Comparison of ENCODE assay signal across 11 cellular contexts in genomic region chr7:77200542-77200941, GRCh38. TPM values are rescaled to one million over a fixed set of nuclear protein-coding genes. Genes with fewer than 3 reads are reported as not detected.
DNase-seq lines count a peak whose midpoint lies in the region; ATAC-seq and TF ChIP-seq lines count a peak whose summit lies in the region.
"Had no signal": no experiment of that assay in that cellular context is flagged by ENCODE, and none has a peak within 500 bp of the region (broad histone marks: within the 10 kb centered on the region; RNA-seq: fewer than 3 reads in every experiment).

No MANE protein-coding gene starts in this region.

- H3K4me1 ChIP-seq in suprapubic skin (peaks cover under 1% of the 10 kb centered on the region), upper lobe of right lung (peaks cover 5% of the 10 kb centered on the region)

- TF ChIP-seq CTCF in suprapubic skin (IDR thresholded peaks at IDR 0.05) = no peak
- no peak for TF ChIP-seq CTCF in upper lobe of right lung (IDR thresholded peaks at IDR 0.05)

- no peak for TF ChIP-seq EP300 in suprapubic skin (IDR thresholded peaks at IDR 0.05)

- H3K27me3 Mint-ChIP-seq in activated CD8-positive, alpha-beta memory T cell treated with anti-CD3 and anti-CD28 coated beads, Interleukin-2, amount 10 ng/mL, durations not matched to agents 7 days and 5 days = no peaks in the 10 kb centered on the region
- H3K27me3 Mint-ChIP-seq in dendritic cell treated with granulocyte-macrophage colony-stimulating factor and Interleukin-4, amounts not matched to agents 40 ng/mL and 50 ng/mL, for 4 days = no peaks in the 10 kb centered on the region

- H3K4me3 ChIP-seq in suprapubic skin (peak overlapping the region; percentile 47), upper lobe of right lung (no peak overlapping the region)

- no peak for DNase-seq in activated CD8-positive, alpha-beta memory T cell treated with anti-CD3 and anti-CD28 coated beads, Interleukin-2, amount 10 ng/mL, durations not matched to agents 7 days and 5 days
- DNase-seq in activated CD8-positive, alpha-beta memory T cell treated with anti-CD3 and anti-CD28 coated beads, Interleukin-2, amount 50 U/mL, for 4 hours = no peak
- DNase-seq in MV-4-11 (lab: John Stamatoyannopoulos, UW) (peak; percentile 40), suprapubic skin (ENCODE audit: low spot score in 2 of 2) (no peak), upper lobe of right lung (no peak), DMS153 treated with DMSO at 0.1 percent for 48 hours (lab: John Stamatoyannopoulos, UW; ENCODE audit: unreplicated experiment) (no peak)
- DNase-seq: H9 had no signal

- H3K27ac Mint-ChIP-seq in activated CD8-positive, alpha-beta memory T cell treated with anti-CD3 and anti-CD28 coated beads, Interleukin-2, amount 10 ng/mL, durations not matched to agents 7 days and 5 days = peak overlapping the region; percentile 86
- H3K27ac Mint-ChIP-seq in dendritic cell treated with granulocyte-macrophage colony-stimulating factor and Interleukin-4, amounts not matched to agents 40 ng/mL and 50 ng/mL, for 4 days = peak overlapping the region; percentile 98
- H3K27ac Mint-ChIP-seq: H9 had no signal

- TF ChIP-seq POLR2A in suprapubic skin (IDR thresholded peaks at IDR 0.05) = no peak

- CTCF ChIA-PET in activated CD8-positive, alpha-beta memory T cell treated with anti-CD3 and anti-CD28 coated beads, Interleukin-2, amount 10 ng/mL, durations not matched to agents 7 days and 5 days (lab: Charles Lee) = interaction anchor here (0.7 to 2.4 kb wide), 6 partner anchors 25 to 131 kb away, joined by 3 to 15 read pairs (median 4); partner anchors contain the start of gene CCDC146

- no peak for ATAC-seq in activated CD8-positive, alpha-beta memory T cell treated with anti-CD3 and anti-CD28 coated beads, Interleukin-2, amount 10 ng/mL, durations not matched to agents 7 days and 5 days
- no peak for ATAC-seq in upper lobe of right lung
- no peak for ATAC-seq in HG02852 (IDR thresholded peaks at IDR 0.05; ENCODE audit: unreplicated experiment)
- ATAC-seq: esophagus mucosa had no signal

- H3K36me3 Mint-ChIP-seq in activated CD8-positive, alpha-beta memory T cell treated with anti-CD3 and anti-CD28 coated beads, Interleukin-2, amount 10 ng/mL, durations not matched to agents 7 days and 5 days = peaks cover 11% of the 10 kb centered on the region
- H3K36me3 Mint-ChIP-seq in dendritic cell treated with granulocyte-macrophage colony-stimulating factor and Interleukin-4, amounts not matched to agents 40 ng/mL and 50 ng/mL, for 4 days (ENCODE audit: low read depth) = peaks cover 41% of the 10 kb centered on the region

- H3K27me3 ChIP-seq in suprapubic skin (no peaks in the 10 kb centered on the region), upper lobe of right lung (no peaks in the 10 kb centered on the region)

- H3K4me1 Mint-ChIP-seq in activated CD8-positive, alpha-beta memory T cell treated with anti-CD3 and anti-CD28 coated beads, Interleukin-2, amount 10 ng/mL, durations not matched to agents 7 days and 5 days = peaks cover 57% of the 10 kb centered on the region
- H3K4me1 Mint-ChIP-seq in dendritic cell treated with granulocyte-macrophage colony-stimulating factor and Interleukin-4, amounts not matched to agents 40 ng/mL and 50 ng/mL, for 4 days (ENCODE audit: low read depth) = peaks cover 23% of the 10 kb centered on the region

- intact Hi-C loops in dendritic cell treated with granulocyte-macrophage colony-stimulating factor and Interleukin-4, amounts not matched to agents 40 ng/mL and 50 ng/mL, for 4 days (cut with micrococcal nuclease) = no loop called here
- intact Hi-C loops in upper lobe of right lung (cut with DNase I) = no loop called here

- WGBS in suprapubic skin = 92% methylated on average over 2 of the region's 2 CpGs

- H3K36me3 ChIP-seq in suprapubic skin (no peaks in the 10 kb centered on the region), upper lobe of right lung (no peaks in the 10 kb centered on the region)

- H3K4me3 Mint-ChIP-seq in activated CD8-positive, alpha-beta memory T cell treated with anti-CD3 and anti-CD28 coated beads, Interleukin-2, amount 10 ng/mL, durations not matched to agents 7 days and 5 days = peak overlapping the region; percentile 82
- peak overlapping the region; percentile 90 for H3K4me3 Mint-ChIP-seq in dendritic cell treated with granulocyte-macrophage colony-stimulating factor and Interleukin-4, amounts not matched to agents 40 ng/mL and 50 ng/mL, for 4 days
- H3K4me3 Mint-ChIP-seq: H9 had no signal

- H3K27ac ChIP-seq in suprapubic skin (no peak overlapping the region), upper lobe of right lung (no peak overlapping the region)

- no peaks in the 10 kb centered on the region for H3K9me3 Mint-ChIP-seq in activated CD8-positive, alpha-beta memory T cell treated with anti-CD3 and anti-CD28 coated beads, Interleukin-2, amount 10 ng/mL, durations not matched to agents 7 days and 5 days (ENCODE audit: low read depth)
- H3K9me3 Mint-ChIP-seq in dendritic cell treated with granulocyte-macrophage colony-stimulating factor and Interleukin-4, amounts not matched to agents 40 ng/mL and 50 ng/mL, for 4 days = no peaks in the 10 kb centered on the region
- H3K9me3 Mint-ChIP-seq: H9 had no signal

- no peaks in the 10 kb centered on the region for H3K9me3 ChIP-seq in suprapubic skin
- no peaks in the 10 kb centered on the region for H3K9me3 ChIP-seq in upper lobe of right lung

RNA-seq across cellular contexts. Expression of gene FGL2, which starts 0.9 kb away (rescaled TPM):
- total RNA-seq in activated CD8-positive, alpha-beta memory T cell treated with anti-CD3 and anti-CD28 coated beads, Interleukin-2, amount 10 ng/mL, durations not matched to agents 7 days and 5 days = 1 to 10 TPM; 9.4 to 9.9 TPM
- total RNA-seq in suprapubic skin = 1 to 10 TPM; 6.2 to 9.2 (median 8.2) TPM
- total RNA-seq in upper lobe of right lung = 32.1 TPM
- total RNA-seq: H9, M059J had no signal
